1 cellular context compared by ENCODE assay signal in the genomic region with DNA sequence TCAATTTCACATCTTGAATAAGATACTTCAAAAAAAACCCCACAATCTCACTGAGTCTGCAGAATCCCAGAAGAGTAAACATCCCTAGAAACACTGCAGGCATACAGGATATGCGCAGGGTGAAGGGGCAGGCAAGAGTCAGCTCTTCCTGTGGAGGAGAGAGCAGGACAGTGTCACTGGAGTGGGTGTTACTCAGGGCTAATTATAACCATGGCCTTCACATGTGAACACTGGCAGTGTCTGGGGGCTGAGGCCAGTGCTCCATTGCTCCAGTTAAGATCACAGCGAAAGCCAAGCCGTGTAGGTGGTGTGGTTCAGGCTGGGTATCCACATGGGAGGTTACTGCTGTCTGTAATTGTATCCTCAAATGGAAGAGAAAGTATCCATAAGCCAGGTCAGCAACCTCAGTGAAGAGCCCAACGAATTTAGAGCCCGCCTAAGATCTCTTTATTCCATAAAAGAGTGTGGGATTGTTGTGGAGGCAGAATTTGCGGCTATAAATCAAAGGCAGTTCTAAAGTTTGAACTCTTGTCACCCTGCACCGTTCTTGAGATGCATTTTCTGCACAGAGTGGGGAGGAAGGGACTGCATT.
TF ChIP-seq lines count a peak whose summit lies in the region.

No MANE protein-coding gene starts in this region.

TF ChIP-seq in HepG2, 621 proteins besides CTCF, POLR2A, EP300 and RAD21 (continued from another document):
- TF ChIP-seq, protein P1, sequence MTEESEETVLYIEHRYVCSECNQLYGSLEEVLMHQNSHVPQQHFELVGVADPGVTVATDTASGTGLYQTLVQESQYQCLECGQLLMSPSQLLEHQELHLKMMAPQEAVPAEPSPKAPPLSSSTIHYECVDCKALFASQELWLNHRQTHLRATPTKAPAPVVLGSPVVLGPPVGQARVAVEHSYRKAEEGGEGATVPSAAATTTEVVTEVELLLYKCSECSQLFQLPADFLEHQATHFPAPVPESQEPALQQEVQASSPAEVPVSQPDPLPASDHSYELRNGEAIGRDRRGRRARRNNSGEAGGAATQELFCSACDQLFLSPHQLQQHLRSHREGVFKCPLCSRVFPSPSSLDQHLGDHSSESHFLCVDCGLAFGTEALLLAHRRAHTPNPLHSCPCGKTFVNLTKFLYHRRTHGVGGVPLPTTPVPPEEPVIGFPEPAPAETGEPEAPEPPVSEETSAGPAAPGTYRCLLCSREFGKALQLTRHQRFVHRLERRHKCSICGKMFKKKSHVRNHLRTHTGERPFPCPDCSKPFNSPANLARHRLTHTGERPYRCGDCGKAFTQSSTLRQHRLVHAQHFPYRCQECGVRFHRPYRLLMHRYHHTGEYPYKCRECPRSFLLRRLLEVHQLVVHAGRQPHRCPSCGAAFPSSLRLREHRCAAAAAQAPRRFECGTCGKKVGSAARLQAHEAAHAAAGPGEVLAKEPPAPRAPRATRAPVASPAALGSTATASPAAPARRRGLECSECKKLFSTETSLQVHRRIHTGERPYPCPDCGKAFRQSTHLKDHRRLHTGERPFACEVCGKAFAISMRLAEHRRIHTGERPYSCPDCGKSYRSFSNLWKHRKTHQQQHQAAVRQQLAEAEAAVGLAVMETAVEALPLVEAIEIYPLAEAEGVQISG (CRISPR knock-in tag; IDR thresholded peaks at IDR 0.05), result no peak
- TF ChIP-seq HOXA7 (CRISPR knock-in tag; IDR thresholded peaks at IDR 0.05), result no peak
- TF ChIP-seq FOXM1 (CRISPR knock-in tag; IDR thresholded peaks at IDR 0.05), result no peak
- TF ChIP-seq, protein P2, sequence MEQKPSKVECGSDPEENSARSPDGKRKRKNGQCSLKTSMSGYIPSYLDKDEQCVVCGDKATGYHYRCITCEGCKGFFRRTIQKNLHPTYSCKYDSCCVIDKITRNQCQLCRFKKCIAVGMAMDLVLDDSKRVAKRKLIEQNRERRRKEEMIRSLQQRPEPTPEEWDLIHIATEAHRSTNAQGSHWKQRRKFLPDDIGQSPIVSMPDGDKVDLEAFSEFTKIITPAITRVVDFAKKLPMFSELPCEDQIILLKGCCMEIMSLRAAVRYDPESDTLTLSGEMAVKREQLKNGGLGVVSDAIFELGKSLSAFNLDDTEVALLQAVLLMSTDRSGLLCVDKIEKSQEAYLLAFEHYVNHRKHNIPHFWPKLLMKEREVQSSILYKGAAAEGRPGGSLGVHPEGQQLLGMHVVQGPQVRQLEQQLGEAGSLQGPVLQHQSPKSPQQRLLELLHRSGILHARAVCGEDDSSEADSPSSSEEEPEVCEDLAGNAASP (CRISPR knock-in tag; IDR thresholded peaks at IDR 0.05; ENCODE audit: borderline replicate concordance), result no peak
